Comparison of ENCODE assay signal across 1 cellular context in genomic region chr7:106348231-106348630, GRCh38.
TF ChIP-seq lines count a peak whose summit lies in the region.

No MANE protein-coding gene starts in this region.

TF ChIP-seq in K562, 482 proteins besides CTCF, POLR2A, EP300 and RAD21 (continued from another document):
- TF ChIP-seq ZNF318 (IDR thresholded peaks at IDR 0.05; ENCODE audit: borderline replicate concordance in 1 of 2, low read depth in 1 of 2), result 0 out of 4 replicates have a peak, but pooled peaks of 1 of the 2 experiments have one; percentile 35
TF ChIP-seq in K562: peak in this region for 2.
